8 cellular contexts compared by ENCODE assay signal in the genomic region with DNA sequence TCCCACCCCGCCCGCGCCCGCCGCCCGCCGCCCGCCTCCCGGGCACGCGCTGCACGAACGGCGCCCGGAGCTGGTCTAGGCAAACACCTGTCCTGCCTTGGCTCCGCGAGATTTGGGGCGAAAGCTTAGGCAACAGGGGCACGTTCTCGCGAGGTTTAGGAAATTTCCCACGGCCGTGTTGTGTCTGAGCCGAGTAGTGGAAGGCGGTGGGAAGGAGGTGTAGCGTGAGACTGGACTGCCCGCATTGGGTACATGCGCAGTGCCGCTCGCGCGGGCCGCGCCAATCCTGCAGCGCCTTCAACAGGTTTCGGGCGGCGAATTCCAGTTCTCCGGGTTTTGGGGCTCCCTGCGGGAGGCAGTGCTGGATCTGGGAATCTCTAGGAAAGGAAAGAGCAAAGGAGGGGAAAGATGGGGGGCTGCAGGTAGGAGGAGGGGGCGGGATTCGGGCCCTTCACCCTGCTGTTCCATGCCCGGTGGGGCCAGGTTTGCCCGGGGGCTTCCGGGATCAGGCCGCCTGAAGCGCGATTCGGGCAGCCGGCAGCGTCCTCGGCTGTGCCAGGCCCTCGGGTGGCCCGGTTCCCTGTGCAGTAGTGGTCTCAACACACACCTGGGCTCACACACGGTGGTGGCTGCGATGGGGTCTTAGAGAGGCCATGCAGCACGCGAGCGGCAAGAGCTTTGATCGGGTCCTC. TPM values are rescaled to one million over a fixed set of nuclear protein-coding genes. Genes with fewer than 3 reads are reported as not detected.
DNase-seq lines count a peak whose midpoint lies in the region; TF ChIP-seq lines count a peak whose summit lies in the region.

No MANE protein-coding gene starts in this region.

- peak overlapping the region; percentile 81; the same call in 1 of the 2 replicates for H3K4me3 ChIP-seq in GM08714 (ENCODE audit: low read length)

- peak; percentile 100 for DNase-seq in HFFc6
- peak; percentile 100 for DNase-seq in NAMALWA (ENCODE audit: low spot score)
- DNase-seq in SK-MEL-5 (ENCODE audit: low read depth, low spot score), result peak; percentile 99
- peak; percentile 97 for DNase-seq in activated naive CD4-positive, alpha-beta T cell treated with anti-CD3 and anti-CD28 coated beads, Interleukin-2, amount 50 U/mL, for 16 hours
- DNase-seq in germinal center (ENCODE audit: low spot score), result peak; percentile 93
- peak; percentile 99 for DNase-seq in non-pigmented ciliary epithelial cell (ENCODE audit: low read depth)
- DNase-seq in superior temporal gyrus (ENCODE audit: extremely low spot score), result peak; percentile 98

- H3K36me3 Mint-ChIP-seq in HFFc6 (ENCODE audit: low read depth), result peaks cover 29% of the 10 kb centered on the region

- H3K4me3 Mint-ChIP-seq in HFFc6, result peak overlapping the region; percentile 92

- peaks cover 28% of the 10 kb centered on the region for H3K9me3 Mint-ChIP-seq in HFFc6

- peak overlapping the region; percentile 97 for H3K27ac Mint-ChIP-seq in HFFc6

- in situ Hi-C loops in SK-MEL-5 (cut with HindIII; ENCODE audit: low pct_unique_long_range_greater_than_20kb, low sequenced_read_pairs), result no loop called here

- no peaks in the 10 kb centered on the region for H3K27me3 Mint-ChIP-seq in HFFc6 (ENCODE audit: insufficient read depth)

- H3K4me1 Mint-ChIP-seq in HFFc6 (ENCODE audit: low read depth), result peaks cover 44% of the 10 kb centered on the region

- TF ChIP-seq CTCF in HFFc6 (IDR thresholded peaks at IDR 0.05), result no peak

RNA-seq across cellular contexts. Expression of a gene that starts 1.2 kb away (rescaled TPM):
- 10 to 100 TPM; 60.9 to 71.7 (median 69.0) TPM for total RNA-seq in HFFc6 (2021; fragmentation: NEBNext Ultra II Directional; extraction: Animal tissue kit (Norgen Biotek cat#: 25700))
- 45.0 and 46.2 TPM in 2 replicates for total RNA-seq in SK-MEL-5 (2014; rRNA removed; shearing (Covaris generic))
- polyA plus RNA-seq in SK-MEL-5 (2015; cell fraction: cytosol; rRNA removed), result 22.9 and 33.8 TPM in 2 replicates
- 80.7 and 118 TPM in 2 replicates for polyA plus RNA-seq in SK-MEL-5 (2015; cell fraction: nucleus; rRNA removed)

Comparison
In these comparisons a context has a peak if more than half of its experiments do, and no peak if none do; other contexts are left out.
1. Peak in every context shown above with its lines: DNase-seq and H3K4me3 ChIP-seq.